10 cellular contexts compared by ENCODE assay signal in the genomic region with DNA sequence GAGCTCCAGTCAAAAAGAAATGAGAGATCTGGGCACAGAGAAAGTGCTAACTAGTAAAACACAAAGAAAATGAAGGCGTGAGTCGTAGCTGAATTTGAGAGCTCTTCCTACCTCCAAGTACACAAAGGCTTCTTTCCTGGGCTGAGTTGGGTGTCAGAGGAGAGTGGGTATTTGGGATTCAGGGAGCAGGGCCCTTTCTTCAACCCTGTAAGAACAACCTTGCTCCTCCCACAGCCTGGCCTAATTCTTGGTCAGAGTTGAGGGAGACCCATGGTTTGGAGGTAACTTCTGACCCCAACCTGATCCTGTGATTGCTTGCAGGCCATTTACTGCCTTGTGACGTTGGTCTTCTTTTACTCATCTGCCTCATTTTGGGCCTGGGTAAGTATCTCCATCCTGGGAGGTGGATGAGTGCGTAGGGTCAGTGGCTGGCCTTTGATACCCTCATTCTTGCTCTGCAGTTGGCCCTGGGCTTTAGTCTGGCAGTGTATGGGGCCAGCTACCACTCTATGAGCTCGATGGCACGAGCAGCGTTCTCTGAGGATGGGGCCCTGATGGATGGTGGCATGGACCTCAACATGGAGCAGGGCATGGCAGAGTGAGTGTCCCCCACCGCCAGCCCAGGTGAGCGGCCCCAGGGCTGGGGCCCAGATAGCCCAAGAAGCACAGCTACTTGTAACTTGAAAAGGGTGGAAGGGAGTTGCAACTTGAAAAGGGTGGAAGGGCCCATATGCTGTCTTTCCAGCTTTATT. TPM values are rescaled to one million over a fixed set of nuclear protein-coding genes. Genes with fewer than 3 reads are reported as not detected.
DNase-seq lines count a peak whose midpoint lies in the region; ATAC-seq and TF ChIP-seq lines count a peak whose summit lies in the region.
"Had no signal": no experiment of that assay in that cellular context is flagged by ENCODE, and none has a peak within 500 bp of the region (broad histone marks: within the 10 kb centered on the region; RNA-seq: fewer than 3 reads in every experiment).

No MANE protein-coding gene starts in this region.

- TF ChIP-seq EP300 in esophagus muscularis mucosa (IDR thresholded peaks at IDR 0.05) = no peak

- no peak for TF ChIP-seq CTCF in GM12864 (IDR thresholded peaks at IDR 0.05; ENCODE audit: low read depth, low read length, missing control alignments)
- TF ChIP-seq CTCF in Panc1 (IDR thresholded peaks at IDR 0.05) = no peak
- no peak for TF ChIP-seq CTCF in esophagus muscularis mucosa (IDR thresholded peaks at IDR 0.05)
- no peak for TF ChIP-seq CTCF in psoas muscle (IDR thresholded peaks at IDR 0.05)
- TF ChIP-seq CTCF in RWPE1 (conservative IDR thresholded peaks at IDR 0.05; ENCODE audit: low read depth) = no peak

- intact Hi-C loops in Panc1 (cut with micrococcal nuclease; ENCODE audit: unreplicated experiment) (no loop called here), esophagus muscularis mucosa (cut with DNase I) (no loop called here), psoas muscle (cut with DNase I) (loop anchor here in 1 of 2 donors (5.0 kb wide), 1 partner anchor 36 kb away; a partner anchor contains a TSS)

- TF ChIP-seq POLR2A in esophagus muscularis mucosa (IDR thresholded peaks at IDR 0.05; ENCODE audit: low read depth) = no peak

- in situ Hi-C loops in Panc1 (cut with HindIII; ENCODE audit: low pct_unique_long_range_greater_than_20kb, low sequenced_read_pairs) = no loop called here

- BruUV-seq in Panc1 (replicated peaks; lab: Mats Ljungman, UMichigan) = no TSS peak

- ATAC-seq in Panc1 (no peak), psoas muscle (no peak), GM21360 (IDR thresholded peaks at IDR 0.05; ENCODE audit: unreplicated experiment) (no peak)

- H3K4me3 ChIP-seq in GM12864 (ENCODE audit: low read depth, low read length) (peak overlapping the region; percentile 89), Panc1 (ENCODE audit: low read depth in 2 of 2, low read length in 2 of 2) (peak overlapping the region; percentile 67 to 99), esophagus muscularis mucosa (peak overlapping the region; percentile 72 to 98 (median 90)), psoas muscle (peak overlapping the region; percentile 91)

- DNase-seq in GM12864 (ENCODE audit: low read depth) (no peak), Panc1 (ENCODE audit: low read depth, low spot score) (no peak), esophagus muscularis mucosa (ENCODE audit: extremely low spot score) (no peak), psoas muscle (peak in 1 of 2 donors; percentile 30), cortex of kidney (lab: John Stamatoyannopoulos, UW) (no peak), HuH-7.5 (ENCODE audit: low spot score) (no peak), RWPE1 (ENCODE audit: low spot score) (no peak)
- DNase-seq: activated CD4-positive, CD25-positive, alpha-beta regulatory T cell treated with anti-CD3 and anti-CD28 coated beads, Interleukin-2, amount 50 U/mL, for 72 hours; MV-4-11 had no signal

- CTCF ChIA-PET in Panc1 (lab: Charles Lee) (no interaction called here), RWPE1 (lab: Yijun Ruan, JAX) (interaction anchor here (0.8 to 2.5 kb wide), 3 partner anchors 18 to 30 kb away, joined by 3 to 14 read pairs (median 3); a partner anchor contains a TSS)

- POLR2A ChIA-PET in Panc1 (lab: Charles Lee) = no interaction called here
- POLR2A ChIA-PET in RWPE1 (lab: Yijun Ruan, JAX; ENCODE audit: low non-redundant PET) = interaction anchor here (0.8 to 1.2 kb wide), 2 partner anchors 16 to 20 kb away, joined by 3 to 4 read pairs; no protein-coding TSS in a partner anchor

- H3K4me1 ChIP-seq in Panc1 (ENCODE audit: control insufficient read depth, insufficient read depth, low read length) = peaks cover 4% of the 10 kb centered on the region; the same call in 1 of the 2 replicates
- peaks cover 20 to 34% (median 25%) of the 10 kb centered on the region in 4 donors for H3K4me1 ChIP-seq in esophagus muscularis mucosa
- peaks cover 16% of the 10 kb centered on the region for H3K4me1 ChIP-seq in psoas muscle

- H3K27ac ChIP-seq in Panc1 (ENCODE audit: low read length) (peak overlapping the region; percentile 88; the same call in 1 of the 2 replicates), esophagus muscularis mucosa (replicated peaks in 1 of 4) (no peak overlapping the region), psoas muscle (peak overlapping the region; percentile 83), RWPE1 (no peak overlapping the region)

- H3K36me3 ChIP-seq in Panc1 (ENCODE audit: control insufficient read depth, insufficient read depth, low read length) (peaks cover 5% of the 10 kb centered on the region; the same call in 1 of the 2 replicates), esophagus muscularis mucosa (peaks cover 31 to 54% (median 48%) of the 10 kb centered on the region in 4 donors), psoas muscle (ENCODE audit: insufficient read depth in 1 of 2, low read depth in 1 of 2) (peaks cover 6 to 57% of the 10 kb centered on the region in 2 donors)

- no peaks in the 10 kb centered on the region for H3K27me3 ChIP-seq in Panc1 (ENCODE audit: control insufficient read depth, insufficient read depth, low read length)
- H3K27me3 ChIP-seq in esophagus muscularis mucosa = no peaks in the 10 kb centered on the region
- H3K27me3 ChIP-seq in psoas muscle (ENCODE audit: insufficient read depth in 3 of 3, low read length in 2 of 3) = no peaks in the 10 kb centered on the region

- H3K9me3 ChIP-seq in Panc1 (ENCODE audit: control insufficient read depth, insufficient read depth, low read depth, low read length) = no peaks in the 10 kb centered on the region
- no peaks in the 10 kb centered on the region for H3K9me3 ChIP-seq in esophagus muscularis mucosa
- H3K9me3 ChIP-seq in psoas muscle = no peaks in the 10 kb centered on the region

- WGBS in esophagus muscularis mucosa = 87% methylated on average over 6 of the region's 9 CpGs
- WGBS in psoas muscle, 3 donors = 76 to 91% (median 77%) methylated on average over 9 of the region's 9 CpGs

RNA-seq across cellular contexts. Expression of a gene that starts 1.3 kb away (rescaled TPM):
- total RNA-seq in Panc1 (2021; ENCODE audit: unreplicated experiment) (25.6 TPM), esophagus muscularis mucosa (10 to 100 TPM; 19.5 to 26.7 (median 23.8) TPM), psoas muscle (10 to 100 TPM; 10.1 to 32.7 (median 20.5) TPM)
- 31.3 TPM for polyA plus RNA-seq in Panc1 (2012; ENCODE audit: insufficient read length)
- 100 to 1,000 TPM in 1 of 3 donors, 10 to 100 TPM in 2; 64.3 to 111 (median 91.9) TPM for polyA plus RNA-seq in psoas muscle

RNA-seq across cellular contexts. Expression of a gene that starts 19.1 kb away (rescaled TPM):
- total RNA-seq in Panc1 (2021; ENCODE audit: unreplicated experiment) (9.3 TPM), esophagus muscularis mucosa (10 to 100 TPM in 2 of 4 donors, 1 to 10 TPM in 2; 8.0 to 15.6 (median 10.0) TPM), psoas muscle (100 to 1,000 TPM in 3 of 4 donors, 10 to 100 TPM in 1; 61.5 to 154 (median 124) TPM)
- 13.4 TPM for polyA plus RNA-seq in Panc1 (2012; ENCODE audit: insufficient read length)
- polyA plus RNA-seq in psoas muscle = 10 to 100 TPM; 16.9 to 48.7 (median 27.2) TPM

RNA-seq across cellular contexts. Expression of a gene that starts 20.6 kb away (rescaled TPM):
- total RNA-seq in Panc1 (2021; ENCODE audit: unreplicated experiment) = 1.7 TPM
- 2.3 TPM for polyA plus RNA-seq in Panc1 (2012; ENCODE audit: insufficient read length)
- under 1 TPM; 0.13 to 0.69 (median 0.37) TPM for total RNA-seq in esophagus muscularis mucosa
- total RNA-seq in psoas muscle = 1 to 10 TPM in 3 of 4 donors, under 1 TPM in 1; 0.59 to 1.7 (median 1.4) TPM
- 1 to 10 TPM in 1 of 3 donors, under 1 TPM in 2; 0.52 to 1.1 (median 0.91) TPM for polyA plus RNA-seq in psoas muscle

RNA-seq across cellular contexts. Expression of a gene that starts 29.3 kb away (rescaled TPM):
- 2.0 TPM for total RNA-seq in Panc1 (2021; ENCODE audit: unreplicated experiment)
- polyA plus RNA-seq in Panc1 (2012; ENCODE audit: insufficient read length) = 1.6 TPM
- total RNA-seq in esophagus muscularis mucosa = under 1 TPM; 0.33 to 0.83 (median 0.60) TPM
- under 1 TPM; 0.26 to 0.79 (median 0.42) TPM for total RNA-seq in psoas muscle
- polyA plus RNA-seq in psoas muscle = under 1 TPM; 0.35 to 0.82 (median 0.53) TPM

RNA-seq across cellular contexts. Expression of a gene that starts 36.3 kb away (rescaled TPM):
- total RNA-seq in Panc1 (2021; ENCODE audit: unreplicated experiment) (74.5 TPM), esophagus muscularis mucosa (10 to 100 TPM; 54.8 to 96.9 (median 93.1) TPM), psoas muscle (10 to 100 TPM; 22.6 to 56.2 (median 45.9) TPM)
- 69.7 TPM for polyA plus RNA-seq in Panc1 (2012; ENCODE audit: insufficient read length)
- polyA plus RNA-seq in psoas muscle = 100 to 1,000 TPM in 1 of 3 donors, 10 to 100 TPM in 2; 45.0 to 106 (median 67.3) TPM

Comparison
In these comparisons a context has a peak if more than half of its experiments do, and no peak if none do; other contexts are left out.
1. H3K27ac ChIP-seq: peak in Panc1 (single experiment) and psoas muscle (single experiment); none in esophagus muscularis mucosa (0 of 4) and RWPE1 (single experiment).
2. Peak in every context shown above with its lines, with median percentiles within 50 percentile points of each other: H3K4me3 ChIP-seq.